Comparison of ENCODE assay signal across 8 cellular contexts in genomic region chr6:38673397-38674165, GRCh38. TPM values are rescaled to one million over a fixed set of nuclear protein-coding genes. Genes with fewer than 3 reads are reported as not detected.
A peak's percentile ranks its signal among the peaks of the same experiment; 100 is the strongest.
DNase-seq lines count a peak whose midpoint lies in the region; ATAC-seq and TF ChIP-seq lines count a peak whose summit lies in the region.
"Had no signal": no experiment of that assay in that cellular context is flagged by ENCODE, and none has a peak within 500 bp of the region (broad histone marks: within the 10 kb centered on the region; RNA-seq: fewer than 3 reads in every experiment).

No MANE protein-coding gene starts in this region.

- no peak for TF ChIP-seq CTCF in Calu3 (IDR thresholded peaks at IDR 0.05; ENCODE audit: unreplicated experiment)
- no peak for TF ChIP-seq CTCF in endodermal cell (conservative IDR thresholded peaks at IDR 0.05)
- no peak for TF ChIP-seq CTCF in osteoblast (IDR thresholded peaks at IDR 0.05; ENCODE audit: extremely low read depth, low read depth, low read length)

- DNase-seq in Calu3: no peak
- peak; percentile 67 for DNase-seq in NCI-H69 (lab: John Stamatoyannopoulos, UW)
- peak; percentile 61 for DNase-seq in endodermal cell
- DNase-seq in osteoblast (ENCODE audit: insufficient read length, low spot score, missing footprints): no peak
- DNase-seq: DMS153 had no signal

- peaks cover 43% of the 10 kb centered on the region for H3K36me3 ChIP-seq in endodermal cell (ENCODE audit: control insufficient read depth, insufficient read depth, low read length)
- H3K36me3 ChIP-seq in osteoblast (ENCODE audit: insufficient read depth, low read length): peaks cover 21% of the 10 kb centered on the region

- H3K4me1 ChIP-seq in endodermal cell (ENCODE audit: control insufficient read depth, insufficient read depth, low read length) (no peaks in the 10 kb centered on the region), osteoblast (ENCODE audit: insufficient read depth, low read length) (no peaks in the 10 kb centered on the region)
- H3K4me1 ChIP-seq: parathyroid adenoma had no signal

- no peak for ATAC-seq in GM19324 (IDR thresholded peaks at IDR 0.05; ENCODE audit: low FRiP score, unreplicated experiment)
- no peak for ATAC-seq in GM19452 (IDR thresholded peaks at IDR 0.05; ENCODE audit: unreplicated experiment)

- no peaks in the 10 kb centered on the region for H4K20me1 ChIP-seq in osteoblast (ENCODE audit: insufficient read depth, low read length)

- intact Hi-C loops in Calu3 (cut with micrococcal nuclease; ENCODE audit: unreplicated experiment): loop anchor here (5.0 to 10.0 kb wide), 3 partner anchors 69 to 639 kb away; no protein-coding TSS in a partner anchor

- H3K4me3 Mint-ChIP-seq in Calu3 (ENCODE audit: low read depth, unreplicated experiment) (no peak overlapping the region), endodermal cell (no peak overlapping the region)

- H3K4me3 ChIP-seq in endodermal cell (ENCODE audit: low read length) (no peak overlapping the region), osteoblast (ENCODE audit: insufficient read depth, low read length) (no peak overlapping the region)

- H3K9ac ChIP-seq in endodermal cell (ENCODE audit: extremely low read depth, low read length, poor library complexity, severe bottlenecking): no peak overlapping the region
- H3K9ac ChIP-seq: parathyroid adenoma had no signal

- peaks cover 10% of the 10 kb centered on the region for H3K9me3 ChIP-seq in endodermal cell (ENCODE audit: control insufficient read depth, low read length)
- H3K9me3 ChIP-seq in osteoblast (ENCODE audit: low read depth, low read length): no peaks in the 10 kb centered on the region

- no peak overlapping the region for H2AFZ ChIP-seq in osteoblast (ENCODE audit: low read length)
- H2AFZ ChIP-seq: parathyroid adenoma had no signal

- no peak overlapping the region for H3K4me2 ChIP-seq in osteoblast (ENCODE audit: insufficient read depth, low read length)

- no peaks in the 10 kb centered on the region for H3K9me3 Mint-ChIP-seq in Calu3 (ENCODE audit: low read depth, unreplicated experiment)
- H3K9me3 Mint-ChIP-seq in endodermal cell: peaks cover 2% of the 10 kb centered on the region

- H3K79me2 ChIP-seq in osteoblast (ENCODE audit: insufficient read depth, low read length): no peaks in the 10 kb centered on the region
- H3K79me2 ChIP-seq: parathyroid adenoma had no signal

- H3K27me3 Mint-ChIP-seq in Calu3 (ENCODE audit: unreplicated experiment) (no peaks in the 10 kb centered on the region), endodermal cell (ENCODE audit: insufficient read depth) (no peaks in the 10 kb centered on the region)

- WGBS in endodermal cell (ENCODE audit: insufficient coverage in 1 of 2, insufficient read length in 1 of 2), 2 experiments: 72 to 78% methylated on average over 5 to 9 of the region's 9 CpGs

- H3K27ac ChIP-seq in endodermal cell (ENCODE audit: low read depth, low read length) (no peak overlapping the region), osteoblast (ENCODE audit: low read depth, low read length) (no peak overlapping the region)
- H3K27ac ChIP-seq: parathyroid adenoma had no signal

- H3K27me3 ChIP-seq in endodermal cell (ENCODE audit: control insufficient read depth, insufficient read depth, low read length, poor library complexity, severe bottlenecking): no peaks in the 10 kb centered on the region
- H3K27me3 ChIP-seq in osteoblast (ENCODE audit: insufficient read depth, low read length): no peaks in the 10 kb centered on the region

- CTCF ChIA-PET in Calu3 (lab: Charles Lee): interaction anchor here (0.6 kb wide), 1 partner anchor 1120 kb away, joined by 3 read pairs; no protein-coding TSS in a partner anchor

- peaks cover 8% of the 10 kb centered on the region for H3K36me3 Mint-ChIP-seq in Calu3 (ENCODE audit: insufficient read depth, unreplicated experiment)
- H3K36me3 Mint-ChIP-seq in endodermal cell (ENCODE audit: low read depth): peaks cover 43% of the 10 kb centered on the region

- H3K4me1 Mint-ChIP-seq in Calu3 (ENCODE audit: low read depth, unreplicated experiment) (peaks cover 8% of the 10 kb centered on the region), endodermal cell (peaks cover 2% of the 10 kb centered on the region)

- peak overlapping the region; percentile 15 for H3K27ac Mint-ChIP-seq in Calu3 (ENCODE audit: unreplicated experiment)
- H3K27ac Mint-ChIP-seq in endodermal cell: no peak overlapping the region

- no TSS peak for BruUV-seq in Calu3 (replicated peaks; lab: Mats Ljungman, UMichigan)

RNA-seq across cellular contexts. Expression of gene GLO1, which starts 29.4 kb away (rescaled TPM):
- 137 and 147 TPM in 2 replicates for total RNA-seq in Calu3 (2022)
- 100 to 1,000 TPM; 144 to 177 TPM for total RNA-seq in endodermal cell
- polyA plus RNA-seq in endodermal cell (2013, experiment 1 of 2): 197 TPM
- 193 TPM for polyA plus RNA-seq in endodermal cell (2013, experiment 2 of 2)
- total RNA-seq in osteoblast: 101 and 108 TPM in 2 replicates

RNA-seq across cellular contexts. Expression of gene BTBD9, which starts 33.9 kb away (rescaled TPM):
- total RNA-seq in Calu3 (2022) (19.4 and 21.8 TPM in 2 replicates), endodermal cell (10 to 100 TPM in 1 of 2 donors, 1 to 10 TPM in 1; 7.6 to 12.3 TPM), osteoblast (22.7 and 25.3 TPM in 2 replicates)
- 5.7 TPM for polyA plus RNA-seq in endodermal cell (2013, experiment 1 of 2)
- polyA plus RNA-seq in endodermal cell (2013, experiment 2 of 2): 4.3 TPM

RNA-seq across cellular contexts. Expression of gene DNAH8, which starts 41.5 kb away (rescaled TPM):
- total RNA-seq in Calu3 (2022): 0.05 TPM in 1 of 2 replicates, not detected in the other
- total RNA-seq in endodermal cell: not detected
- polyA plus RNA-seq in endodermal cell (2013, experiment 1 of 2): 0.04 TPM
- polyA plus RNA-seq in endodermal cell (2013, experiment 2 of 2): not detected
- total RNA-seq in osteoblast: under 0.01 and 0.36 TPM in 2 replicates

Comparison
In these comparisons a context has a peak if more than half of its experiments do, and no peak if none do; other contexts are left out.
1. DNase-seq: peak in NCI-H69 (single experiment) and endodermal cell (single experiment); none in Calu3 (single experiment) and osteoblast (single experiment).